8 cellular contexts compared by ENCODE assay signal in genomic region chr5:157290981-157291711, GRCh38. TPM values are rescaled to one million over a fixed set of nuclear protein-coding genes. Genes with fewer than 3 reads are reported as not detected.
DNase-seq lines count a peak whose midpoint lies in the region; ATAC-seq and TF ChIP-seq lines count a peak whose summit lies in the region.

No MANE protein-coding gene starts in this region.

- H4K20me1 ChIP-seq in neural progenitor cell (ENCODE audit: low read depth), result no peaks in the 10 kb centered on the region

- peaks cover 51% of the 10 kb centered on the region for H3K4me1 Mint-ChIP-seq in central memory CD8-positive, alpha-beta T cell
- H3K4me1 Mint-ChIP-seq in neural progenitor cell, result peaks cover 2% of the 10 kb centered on the region

- H3K27ac Mint-ChIP-seq in central memory CD8-positive, alpha-beta T cell (ENCODE audit: low read depth), result no peak overlapping the region
- H3K27ac Mint-ChIP-seq in neural progenitor cell, result no peak overlapping the region

- H3K4me1 ChIP-seq in stomach (peaks cover 0 to 19% (median 11%) of the 10 kb centered on the region in 4 donors), neural progenitor cell (no peaks in the 10 kb centered on the region)

- H3K9me3 Mint-ChIP-seq in central memory CD8-positive, alpha-beta T cell, result no peaks in the 10 kb centered on the region
- H3K9me3 Mint-ChIP-seq in neural progenitor cell, result no peaks in the 10 kb centered on the region

- peaks cover 59% of the 10 kb centered on the region for H3K36me3 Mint-ChIP-seq in central memory CD8-positive, alpha-beta T cell (ENCODE audit: insufficient read depth)
- peaks cover 23% of the 10 kb centered on the region for H3K36me3 Mint-ChIP-seq in neural progenitor cell

- H3K79me2 ChIP-seq in neural progenitor cell (ENCODE audit: low read depth), result no peaks in the 10 kb centered on the region

- H3K36me3 ChIP-seq in stomach (peaks cover 5 to 20% (median 12%) of the 10 kb centered on the region in 4 donors), neural progenitor cell (no peaks in the 10 kb centered on the region)

- DNase-seq in GM12865 (ENCODE audit: low read depth), result peak; percentile 41
- DNase-seq in central memory CD8-positive, alpha-beta T cell (ENCODE audit: low spot score in 2 of 2), result no peak
- peak; percentile 51 for DNase-seq in stomach
- DNase-seq in neural progenitor cell (ENCODE audit: low spot score), result no peak
- DNase-seq in AML-193 (lab: John Stamatoyannopoulos, UW), result no peak
- no peak for DNase-seq in mesenteric fat pad (ENCODE audit: low spot score)

- H3K9ac ChIP-seq in neural progenitor cell, result no peak overlapping the region

- H2AFZ ChIP-seq in neural progenitor cell (replicated peaks), result no peak overlapping the region

- 22 to 50% (median 33%) methylated on average over 10 of the region's 10 CpGs for WGBS in stomach, 5 donors

- H3K27me3 ChIP-seq in stomach, result no peaks in the 10 kb centered on the region
- no peaks in the 10 kb centered on the region for H3K27me3 ChIP-seq in neural progenitor cell

- no peak for TF ChIP-seq POLR2A in stomach (IDR thresholded peaks at IDR 0.05)

- no peak for TF ChIP-seq CTCF in GM12865 (IDR thresholded peaks at IDR 0.05; ENCODE audit: insufficient read depth, low read depth, low read length, missing control alignments)
- no peak for TF ChIP-seq CTCF in stomach (IDR thresholded peaks at IDR 0.05)
- TF ChIP-seq CTCF in neural progenitor cell (IDR thresholded peaks at IDR 0.05), result no peak

- no peaks in the 10 kb centered on the region for H3K27me3 Mint-ChIP-seq in central memory CD8-positive, alpha-beta T cell
- H3K27me3 Mint-ChIP-seq in neural progenitor cell (ENCODE audit: insufficient read depth, low read depth), result peaks cover 4% of the 10 kb centered on the region

- no peak for TF ChIP-seq EP300 in stomach (IDR thresholded peaks at IDR 0.05)

- H3K27ac ChIP-seq in stomach (peak overlapping the region in 2 of 5 donors; percentile 17 to 33), neural progenitor cell (no peak overlapping the region)

- H3K4me3 ChIP-seq in GM12865 (ENCODE audit: low read depth, low read length), result no peak overlapping the region
- H3K4me3 ChIP-seq in stomach, result no peak overlapping the region
- no peak overlapping the region for H3K4me3 ChIP-seq in neural progenitor cell

- H3K9me3 ChIP-seq in stomach (no peaks in the 10 kb centered on the region), neural progenitor cell (ENCODE audit: low read depth) (no peaks in the 10 kb centered on the region)

- ATAC-seq in GM21360 (IDR thresholded peaks at IDR 0.05; ENCODE audit: unreplicated experiment) (peak; percentile 85), HG03521 (IDR thresholded peaks at IDR 0.05; ENCODE audit: unreplicated experiment) (peak; percentile 88)
- peak; percentile 57 for ATAC-seq in central memory CD8-positive, alpha-beta T cell (replicated peaks; ENCODE audit: extremely low read depth, poor library complexity, severe bottlenecking)

- no peaks in the 10 kb centered on the region for H3F3A ChIP-seq in neural progenitor cell (ENCODE audit: low read depth)

- no peak overlapping the region for H3K4me2 ChIP-seq in neural progenitor cell

- H3K4me3 Mint-ChIP-seq in central memory CD8-positive, alpha-beta T cell, result no peak overlapping the region
- no peak overlapping the region for H3K4me3 Mint-ChIP-seq in neural progenitor cell

- intact Hi-C loops in stomach (cut with DNase I; ENCODE audit: low total_unique reads), result no loop called here

RNA-seq across cellular contexts. Expression of gene CYFIP2, which starts 25.2 kb away (rescaled TPM):
- total RNA-seq in stomach (100 to 1,000 TPM in 2 of 5 donors, 10 to 100 TPM in 3; 19.0 to 162 (median 32.2) TPM), neural progenitor cell (ENCODE audit: low replicate concordance) (70.2 and 125 TPM in 2 replicates), mesenteric fat pad (7.3 TPM)
- 10 to 100 TPM; 14.8 to 27.9 (median 19.1) TPM for polyA plus RNA-seq in stomach

Comparison
In these comparisons a context has a peak if more than half of its experiments do, and no peak if none do; other contexts are left out.
1. DNase-seq: peak in GM12865 (single experiment) and stomach (single experiment); none in central memory CD8-positive, alpha-beta T cell (0 of 2), neural progenitor cell (single experiment), AML-193 (0 of 2) and mesenteric fat pad (single experiment).
2. Peak in every context shown above with its lines, with median percentiles within 50 percentile points of each other: ATAC-seq.